ENCODE assay signal across 30 cellular contexts in genomic region chr6:127384007-127384406, GRCh38. TPM values are rescaled to one million over a fixed set of nuclear protein-coding genes. Genes with fewer than 3 reads are reported as not detected.
DNase-seq lines count a peak whose midpoint lies in the region; ATAC-seq and TF ChIP-seq lines count a peak whose summit lies in the region.
"Had no signal": no experiment of that assay in that cellular context is flagged by ENCODE, and none has a peak within 500 bp of the region (broad histone marks: within the 10 kb centered on the region; RNA-seq: fewer than 3 reads in every experiment).

No MANE protein-coding gene starts in this region.

- no peak overlapping the region for H3K27ac Mint-ChIP-seq in activated T-cell treated with anti-CD3 and anti-CD28 coated beads, Interleukin-2, amount 50 U/mL, for 72 hours
- H3K27ac Mint-ChIP-seq: activated naive CD4-positive, alpha-beta T cell treated with anti-CD3 and anti-CD28 coated beads, Interleukin-2, amount 10 ng/mL, durations not matched to agents 7 days and 5 days; stimulated activated effector memory CD8-positive, alpha-beta T cell treated with anti-CD3 and anti-CD28 coated beads, Interleukin-12 subunit alpha, Interleukin-12 subunit beta, amount 100 ng/mL, for 72 hours; T-helper 2 cell treated with Interferon-gamma antibody and Interleukin-4, amounts not matched to agents 5 μg/mL and 100 μg/mL, for 36 hours had no signal

- no peaks in the 10 kb centered on the region for H3K9me2 ChIP-seq in GM23248 (ENCODE audit: insufficient read depth)

- no peaks in the 10 kb centered on the region for H3F3A ChIP-seq in GM23248 (ENCODE audit: insufficient read depth)

- TF ChIP-seq POLR2A in ovary (IDR thresholded peaks at IDR 0.05), result no peak

- no peaks in the 10 kb centered on the region for H3K36me3 Mint-ChIP-seq in activated T-cell treated with anti-CD3 and anti-CD28 coated beads, Interleukin-2, amount 50 U/mL, for 72 hours (ENCODE audit: insufficient read depth in 2 of 2)
- H3K36me3 Mint-ChIP-seq: activated naive CD4-positive, alpha-beta T cell treated with anti-CD3 and anti-CD28 coated beads, Interleukin-2, amount 10 ng/mL, durations not matched to agents 7 days and 5 days; stimulated activated effector memory CD8-positive, alpha-beta T cell treated with anti-CD3 and anti-CD28 coated beads, Interleukin-12 subunit alpha, Interleukin-12 subunit beta, amount 100 ng/mL, for 72 hours had no signal

- no peaks in the 10 kb centered on the region for H3K4me1 ChIP-seq in GM23248 (ENCODE audit: insufficient read depth)
- H3K4me1 ChIP-seq in osteoblast (ENCODE audit: insufficient read depth, low read length), result peaks cover 9% of the 10 kb centered on the region
- peaks cover 2% of the 10 kb centered on the region for H3K4me1 ChIP-seq in ovary (ENCODE audit: insufficient read depth)
- H3K4me1 ChIP-seq: HAP-1, testis, vagina had no signal

- no peaks in the 10 kb centered on the region for H3K9me3 Mint-ChIP-seq in activated T-cell treated with anti-CD3 and anti-CD28 coated beads, Interleukin-2, amount 50 U/mL, for 72 hours
- H3K9me3 Mint-ChIP-seq: activated naive CD4-positive, alpha-beta T cell treated with anti-CD3 and anti-CD28 coated beads, Interleukin-2, amount 10 ng/mL, durations not matched to agents 7 days and 5 days; activated T-cell treated with anti-CD3 and anti-CD28 coated beads, Interleukin-2, amount 50 U/mL, for 4 hours; central memory CD8-positive, alpha-beta T cell; stimulated activated effector memory CD8-positive, alpha-beta T cell treated with anti-CD3 and anti-CD28 coated beads, Interleukin-12 subunit alpha, Interleukin-12 subunit beta, amount 100 ng/mL, for 72 hours; T-helper 2 cell treated with Interferon-gamma antibody and Interleukin-4, amounts not matched to agents 5 μg/mL and 100 μg/mL, for 36 hours had no signal

- H3K4me2 ChIP-seq in GM23248 (ENCODE audit: unreplicated experiment), result no peak overlapping the region
- H3K4me2 ChIP-seq in osteoblast (ENCODE audit: insufficient read depth, low read length), result no peak overlapping the region
- H3K4me2 ChIP-seq: BLaER1 treated with 17β-estradiol and CSF1 and Interleukin-3, amounts not matched to agents 10 nM and 100 nM had no signal

- intact Hi-C loops in ovary (cut with DNase I), result no loop called here

- H3K4me3 ChIP-seq in GM23248 (no peak overlapping the region), osteoblast (ENCODE audit: insufficient read depth, low read length) (no peak overlapping the region), ovary (no peak overlapping the region)
- H3K4me3 ChIP-seq: BLaER1 treated with 17β-estradiol and CSF1 and Interleukin-3, amounts not matched to agents 10 nM and 100 nM; gastroesophageal sphincter; GM12878; HAP-1; skin epidermis; testis; vagina had no signal

- H3K36me3 ChIP-seq in GM23248 (ENCODE audit: low read depth) (no peaks in the 10 kb centered on the region), osteoblast (ENCODE audit: insufficient read depth, low read length) (no peaks in the 10 kb centered on the region), ovary (no peaks in the 10 kb centered on the region)
- H3K36me3 ChIP-seq: BLaER1 treated with 17β-estradiol and CSF1 and Interleukin-3, amounts not matched to agents 10 nM and 100 nM; gastroesophageal sphincter; HAP-1; neutrophil; vagina had no signal

- TF ChIP-seq CTCF in osteoblast (IDR thresholded peaks at IDR 0.05; ENCODE audit: extremely low read depth, low read depth, low read length) (no peak), ovary (IDR thresholded peaks at IDR 0.05) (no peak)

- H3K27me3 Mint-ChIP-seq in activated T-cell treated with anti-CD3 and anti-CD28 coated beads, Interleukin-2, amount 50 U/mL, for 72 hours (ENCODE audit: low read depth), result no peaks in the 10 kb centered on the region
- H3K27me3 Mint-ChIP-seq: activated naive CD4-positive, alpha-beta T cell treated with anti-CD3 and anti-CD28 coated beads, Interleukin-2, amount 10 ng/mL, durations not matched to agents 7 days and 5 days had no signal

- in situ Hi-C loops in GM23248 (cut with MboI), result no loop called here

- H3K9me3 ChIP-seq in GM23248 (ENCODE audit: low read depth) (no peaks in the 10 kb centered on the region), osteoblast (ENCODE audit: low read depth, low read length) (no peaks in the 10 kb centered on the region), ovary (no peaks in the 10 kb centered on the region)
- H3K9me3 ChIP-seq: gastroesophageal sphincter, HAP-1, neutrophil, testis, vagina had no signal

- H2AFZ ChIP-seq in GM23248 (no peak overlapping the region), osteoblast (ENCODE audit: low read length) (peak overlapping the region; percentile 4)

- no peak for TF ChIP-seq EP300 in ovary (IDR thresholded peaks at IDR 0.05)

- peak; percentile 9 for DNase-seq in GM23248
- peak; percentile 26 for DNase-seq in astrocyte of the hippocampus (ENCODE audit: low read depth, low spot score)
- DNase-seq in fibroblast of the conjunctiva (ENCODE audit: low read depth), result peak; percentile 63
- DNase-seq in osteoblast (ENCODE audit: insufficient read length, low spot score, missing footprints), result peak; percentile 13
- no peak for DNase-seq in activated effector memory CD4-positive, alpha-beta T cell treated with anti-CD3 and anti-CD28 coated beads, Interleukin-2, amount 50 U/mL, for 16 hours
- DNase-seq in activated T-cell treated with anti-CD3 and anti-CD28 coated beads, Interleukin-2, amount 50 U/mL, for 72 hours, result no peak
- no peak for DNase-seq in ovary
- DNase-seq: ACHN; activated CD4-positive, alpha-beta T cell treated with anti-CD3 and anti-CD28 coated beads for 48 hours; activated naive CD4-positive, alpha-beta T cell treated with anti-CD3 and anti-CD28 coated beads, Interleukin-2, amount 10 ng/mL, durations not matched to agents 7 days and 5 days; activated T-cell treated with anti-CD3 and anti-CD28 coated beads, Interleukin-2, amount 50 U/mL, for 4 hours; COR-L47; DND-41; NCI-H1092 treated with DMSO at 0.1 percent for 48 hours; NCI-H187 treated with DMSO at 0.1 percent for 48 hours; NCI-H226; stimulated activated CD4-positive, alpha-beta T cell treated with anti-CD3 and anti-CD28 coated beads, Interleukin-2, amount 100 ng/mL, for 24 hours; testis had no signal

- no peak overlapping the region for H3K9ac ChIP-seq in GM23248
- H3K9ac ChIP-seq: BLaER1 treated with 17β-estradiol and CSF1 and Interleukin-3, amounts not matched to agents 10 nM and 100 nM had no signal

- H3K79me2 ChIP-seq in GM23248 (ENCODE audit: insufficient read depth) (no peaks in the 10 kb centered on the region), osteoblast (ENCODE audit: insufficient read depth, low read length) (no peaks in the 10 kb centered on the region)

- WGBS in GM23248 (ENCODE audit: low coverage in 1 of 2, low lambda C conversion rate in 2 of 2, missing lambda C conversion rate in 2 of 2), 2 experiments, result 97 to 100% methylated on average over 1 of the region's 1 CpG
- 42 to 51% (median 47%) methylated on average over 1 of the region's 1 CpG for WGBS in ovary, 3 donors

- no peaks in the 10 kb centered on the region for H4K20me1 ChIP-seq in GM23248 (ENCODE audit: insufficient read depth)
- H4K20me1 ChIP-seq in osteoblast (ENCODE audit: insufficient read depth, low read length), result no peaks in the 10 kb centered on the region
- H4K20me1 ChIP-seq: BLaER1 treated with 17β-estradiol and CSF1 and Interleukin-3, amounts not matched to agents 10 nM and 100 nM had no signal

- H3K27ac ChIP-seq in GM23248 (no peak overlapping the region), osteoblast (ENCODE audit: low read depth, low read length) (no peak overlapping the region), ovary (no peak overlapping the region)
- H3K27ac ChIP-seq: BLaER1 treated with 17β-estradiol and CSF1 and Interleukin-3, amounts not matched to agents 10 nM and 100 nM; gastroesophageal sphincter; neutrophil; skin epidermis; testis; vagina; VCaP had no signal

- H3K4me1 Mint-ChIP-seq in activated T-cell treated with anti-CD3 and anti-CD28 coated beads, Interleukin-2, amount 50 U/mL, for 72 hours (ENCODE audit: low read depth), result no peaks in the 10 kb centered on the region
- H3K4me1 Mint-ChIP-seq: activated naive CD4-positive, alpha-beta T cell treated with anti-CD3 and anti-CD28 coated beads, Interleukin-2, amount 10 ng/mL, durations not matched to agents 7 days and 5 days; central memory CD8-positive, alpha-beta T cell; stimulated activated effector memory CD8-positive, alpha-beta T cell treated with anti-CD3 and anti-CD28 coated beads, Interleukin-12 subunit alpha, Interleukin-12 subunit beta, amount 100 ng/mL, for 72 hours had no signal

- ATAC-seq in activated T-cell treated with anti-CD3 and anti-CD28 coated beads, Interleukin-2, amount 50 U/mL, for 72 hours (replicated peaks in 1 of 2), result no peak
- no peak for ATAC-seq in GM21529 (IDR thresholded peaks at IDR 0.05; ENCODE audit: unreplicated experiment)
- ATAC-seq: activated T-cell treated with anti-CD3 and anti-CD28 coated beads, Interleukin-2, amount 50 U/mL, for 4 hours; gastroesophageal sphincter; GM12878; stimulated activated effector memory CD8-positive, alpha-beta T cell treated with anti-CD3 and anti-CD28 coated beads, Interleukin-12 subunit alpha, Interleukin-12 subunit beta, amount 100 ng/mL, for 72 hours had no signal

- H3K4me3 Mint-ChIP-seq in activated T-cell treated with anti-CD3 and anti-CD28 coated beads, Interleukin-2, amount 50 U/mL, for 72 hours, result no peak overlapping the region
- H3K4me3 Mint-ChIP-seq: activated naive CD4-positive, alpha-beta T cell treated with anti-CD3 and anti-CD28 coated beads, Interleukin-2, amount 10 ng/mL, durations not matched to agents 7 days and 5 days; activated T-cell treated with anti-CD3 and anti-CD28 coated beads, Interleukin-2, amount 50 U/mL, for 4 hours; central memory CD8-positive, alpha-beta T cell; stimulated activated effector memory CD8-positive, alpha-beta T cell treated with anti-CD3 and anti-CD28 coated beads, Interleukin-12 subunit alpha, Interleukin-12 subunit beta, amount 100 ng/mL, for 72 hours; T-helper 2 cell treated with Interferon-gamma antibody and Interleukin-4, amounts not matched to agents 5 μg/mL and 100 μg/mL, for 36 hours had no signal

- H3K27me3 ChIP-seq in GM23248 (replicated peaks; ENCODE audit: insufficient read depth) (no peaks in the 10 kb centered on the region), osteoblast (ENCODE audit: insufficient read depth, low read length) (no peaks in the 10 kb centered on the region), ovary (no peaks in the 10 kb centered on the region)
- H3K27me3 ChIP-seq: BLaER1 treated with 17β-estradiol and CSF1 and Interleukin-3, amounts not matched to agents 10 nM and 100 nM; gastroesophageal sphincter; neutrophil; testis; vagina had no signal

RNA-seq across cellular contexts. Expression of gene ECHDC1, which starts 40.6 kb away (rescaled TPM):
- 60.8 and 115 TPM in 2 replicates for total RNA-seq in GM23248 (2014; rRNA removed; shearing (Covaris generic))
- polyA plus RNA-seq in GM23248 (2016; fragmentation: Nextera tagmentation; extraction: Ambion mirVana), result 68.6 and 75.6 TPM in 2 replicates
- total RNA-seq in osteoblast, result 67.0 and 71.0 TPM in 2 replicates
- 10 to 100 TPM; 46.9 to 53.6 TPM for total RNA-seq in activated T-cell treated with anti-CD3 and anti-CD28 coated beads, Interleukin-2, amount 50 U/mL, for 72 hours
- 10 to 100 TPM; 19.3 to 40.3 (median 21.8) TPM for total RNA-seq in ovary
- 10 to 100 TPM; 23.9 to 34.9 TPM for polyA plus RNA-seq in ovary

Comparison
In these comparisons a context has a peak if more than half of its experiments do, and no peak if none do; other contexts are left out.
1. DNase-seq: peak in GM23248 (single experiment), astrocyte of the hippocampus (single experiment), fibroblast of the conjunctiva (single experiment) and osteoblast (single experiment); none in activated effector memory CD4-positive, alpha-beta T cell treated with anti-CD3 and anti-CD28 coated beads, Interleukin-2, amount 50 U/mL, for 16 hours (single experiment), activated T-cell treated with anti-CD3 and anti-CD28 coated beads, Interleukin-2, amount 50 U/mL, for 72 hours (0 of 2) and ovary (0 of 5).